Comparison of ENCODE assay signal across 6 cellular contexts in the genomic region with DNA sequence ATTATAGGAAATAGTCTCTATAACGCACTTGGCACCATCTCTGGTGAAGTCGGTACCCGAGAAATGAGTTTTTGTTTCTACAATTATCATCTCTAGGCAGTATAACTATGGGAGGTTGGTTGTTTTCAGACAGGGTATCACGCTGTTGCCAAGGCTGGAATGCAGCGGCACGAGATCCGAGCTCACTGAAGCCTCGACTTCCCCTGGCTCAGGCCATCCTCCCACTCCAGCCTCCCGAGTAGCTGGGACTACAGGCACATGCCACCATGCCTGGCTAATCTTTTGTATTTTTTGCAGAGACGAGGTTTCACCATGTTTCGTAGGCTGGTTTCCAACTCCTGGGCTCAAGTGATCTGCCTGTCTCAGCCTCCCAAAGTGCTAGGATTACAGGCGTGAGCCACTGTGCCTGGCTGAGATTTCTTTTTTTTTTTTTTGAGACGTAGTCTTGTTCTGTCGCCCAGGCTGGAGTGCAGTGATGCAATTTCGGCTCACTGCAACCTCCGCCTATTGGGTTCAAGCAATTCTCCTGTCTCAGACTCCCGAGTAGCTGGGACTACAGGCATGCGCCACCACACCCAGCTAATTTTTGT. TPM values are rescaled to one million over a fixed set of nuclear protein-coding genes. Genes with fewer than 3 reads are reported as not detected.
"Had no signal": no experiment of that assay in that cellular context is flagged by ENCODE, and none has a peak within 500 bp of the region (broad histone marks: within the 10 kb centered on the region; RNA-seq: fewer than 3 reads in every experiment).

No MANE protein-coding gene starts in this region.

RNA-seq across cellular contexts. Expression of a gene that starts 50.1 kb away (rescaled TPM):
- total RNA-seq: activated CD4-positive, alpha-beta T cell treated with anti-CD3 and anti-CD28 coated beads for 36 hours; activated naive CD8-positive, alpha-beta T cell treated with anti-CD3 and anti-CD28 coated beads for 36 hours; LHCN-M2; M059J; SJCRH30 had no signal
- polyA plus RNA-seq: IgD-negative memory B cell had no signal
